9 cellular contexts compared by ENCODE assay signal in genomic region chrX:33434256-33435092, GRCh38.
A peak's percentile ranks its signal among the peaks of the same experiment; 100 is the strongest.
DNase-seq lines count a peak whose midpoint lies in the region; ATAC-seq and TF ChIP-seq lines count a peak whose summit lies in the region.
"Had no signal": no experiment of that assay in that cellular context is flagged by ENCODE, and none has a peak within 500 bp of the region (broad histone marks: within the 10 kb centered on the region; RNA-seq: fewer than 3 reads in every experiment).

No MANE protein-coding gene starts in this region.

- 0 out of 2 replicates have a peak, but pooled peaks have one; percentile 11 for TF ChIP-seq RAD21 in HCT116 (IDR thresholded peaks at IDR 0.05; ENCODE audit: low read depth)

- no TSS peak for BruUV-seq in HCT116 (replicated peaks; lab: Mats Ljungman, UMichigan)

- no peak for ATAC-seq in HCT116
- ATAC-seq in activated CD8-positive, alpha-beta memory T cell treated with anti-CD3 and anti-CD28 coated beads, Interleukin-2, amount 10 ng/mL, durations not matched to agents 7 days and 5 days = no peak
- no peak for ATAC-seq in GM19328 (IDR thresholded peaks at IDR 0.05; ENCODE audit: unreplicated experiment)
- ATAC-seq: stimulated activated effector memory CD8-positive, alpha-beta T cell treated with anti-CD3 and anti-CD28 coated beads, Interleukin-12 subunit alpha, Interleukin-12 subunit beta, amount 100 ng/mL, for 72 hours had no signal

- intact Hi-C loops in HCT116 (cut with micrococcal nuclease) = no loop called here

- no peak overlapping the region for H3K4me3 Mint-ChIP-seq in activated CD8-positive, alpha-beta memory T cell treated with anti-CD3 and anti-CD28 coated beads, Interleukin-2, amount 10 ng/mL, durations not matched to agents 7 days and 5 days
- no peak overlapping the region for H3K4me3 Mint-ChIP-seq in neural progenitor cell
- H3K4me3 Mint-ChIP-seq: stimulated activated effector memory CD8-positive, alpha-beta T cell treated with anti-CD3 and anti-CD28 coated beads, Interleukin-12 subunit alpha, Interleukin-12 subunit beta, amount 100 ng/mL, for 72 hours had no signal

- TF ChIP-seq POLR2A in HCT116 (IDR thresholded peaks at IDR 0.05; ENCODE audit: borderline replicate concordance, extremely low read depth, insufficient read depth, insufficient read length) = no peak

- H3K79me2 ChIP-seq in HCT116 (ENCODE audit: insufficient read depth, low read length) (no peaks in the 10 kb centered on the region), neural progenitor cell (ENCODE audit: low read depth) (no peaks in the 10 kb centered on the region)

- TF ChIP-seq CTCF in HCT116 (IDR thresholded peaks at IDR 0.05 in 2 of 3, conservative IDR thresholded peaks at IDR 0.05 in 1 of 3; ENCODE audit: borderline replicate concordance in 1 of 3, insufficient read depth in 1 of 3, low read depth in 2 of 3, low read length in 2 of 3) (peak in 2 of 3 experiments; percentile 41 to 57; a peak in 4 of 6 replicates), fibroblast of mammary gland (conservative IDR thresholded peaks at IDR 0.05; ENCODE audit: control insufficient read depth, insufficient read depth, low read depth, low read length) (peak; percentile 83), neural progenitor cell (IDR thresholded peaks at IDR 0.05) (peak; percentile 85)

- no peaks in the 10 kb centered on the region for H3K4me1 Mint-ChIP-seq in activated CD8-positive, alpha-beta memory T cell treated with anti-CD3 and anti-CD28 coated beads, Interleukin-2, amount 10 ng/mL, durations not matched to agents 7 days and 5 days
- no peaks in the 10 kb centered on the region for H3K4me1 Mint-ChIP-seq in neural progenitor cell
- H3K4me1 Mint-ChIP-seq: stimulated activated effector memory CD8-positive, alpha-beta T cell treated with anti-CD3 and anti-CD28 coated beads, Interleukin-12 subunit alpha, Interleukin-12 subunit beta, amount 100 ng/mL, for 72 hours had no signal

- H3F3A ChIP-seq in neural progenitor cell (ENCODE audit: low read depth) = no peaks in the 10 kb centered on the region

- H3K36me3 ChIP-seq in HCT116 (ENCODE audit: control insufficient read depth in 1 of 2, insufficient read depth in 2 of 2, low read length in 2 of 2) (no peaks in the 10 kb centered on the region), neural progenitor cell (no peaks in the 10 kb centered on the region)
- no peaks in the 10 kb centered on the region for H3K36me3 ChIP-seq in effector memory CD4-positive, alpha-beta T cell (ENCODE audit: control insufficient read depth, insufficient read depth, low read length)

- no peak overlapping the region for H3K27ac Mint-ChIP-seq in activated CD8-positive, alpha-beta memory T cell treated with anti-CD3 and anti-CD28 coated beads, Interleukin-2, amount 10 ng/mL, durations not matched to agents 7 days and 5 days
- no peak overlapping the region for H3K27ac Mint-ChIP-seq in neural progenitor cell
- H3K27ac Mint-ChIP-seq: stimulated activated effector memory CD8-positive, alpha-beta T cell treated with anti-CD3 and anti-CD28 coated beads, Interleukin-12 subunit alpha, Interleukin-12 subunit beta, amount 100 ng/mL, for 72 hours had no signal

- H3K36me3 Mint-ChIP-seq in activated CD8-positive, alpha-beta memory T cell treated with anti-CD3 and anti-CD28 coated beads, Interleukin-2, amount 10 ng/mL, durations not matched to agents 7 days and 5 days = no peaks in the 10 kb centered on the region
- H3K36me3 Mint-ChIP-seq in neural progenitor cell = no peaks in the 10 kb centered on the region
- H3K36me3 Mint-ChIP-seq: stimulated activated effector memory CD8-positive, alpha-beta T cell treated with anti-CD3 and anti-CD28 coated beads, Interleukin-12 subunit alpha, Interleukin-12 subunit beta, amount 100 ng/mL, for 72 hours had no signal

- H3K9me3 ChIP-seq in HCT116 (ENCODE audit: control insufficient read depth in 1 of 2, insufficient read depth in 1 of 2, low read depth in 1 of 2, low read length in 2 of 2) = no peaks in the 10 kb centered on the region
- H3K9me3 ChIP-seq in neural progenitor cell (ENCODE audit: low read depth) = no peaks in the 10 kb centered on the region
- H3K9me3 ChIP-seq in effector memory CD4-positive, alpha-beta T cell (ENCODE audit: control insufficient read depth, low read length) = no peaks in the 10 kb centered on the region

- H2AFZ ChIP-seq in HCT116 (ENCODE audit: low read depth, low read length, poor library complexity, severe bottlenecking) (no peak overlapping the region), neural progenitor cell (replicated peaks) (peak overlapping the region; percentile 87)

- H3K9ac ChIP-seq in HCT116 (ENCODE audit: low read length) (no peak overlapping the region), neural progenitor cell (no peak overlapping the region)

- DNase-seq in GDM1 (lab: John Stamatoyannopoulos, UW) = peak; percentile 5
- DNase-seq in HCT116 (ENCODE audit: low read depth, low spot score) = no peak
- DNase-seq in NCI-H345 treated with DMSO at 0.1 percent for 48 hours (lab: John Stamatoyannopoulos, UW; ENCODE audit: unreplicated experiment) = peak; percentile 25
- DNase-seq in activated CD8-positive, alpha-beta memory T cell treated with anti-CD3 and anti-CD28 coated beads, Interleukin-2, amount 10 ng/mL, durations not matched to agents 7 days and 5 days = peak; percentile 39
- DNase-seq in fibroblast of mammary gland (ENCODE audit: low read depth) = peak; percentile 45
- DNase-seq in neural progenitor cell (ENCODE audit: low spot score) = peak; percentile 77
- DNase-seq in effector memory CD4-positive, alpha-beta T cell = no peak

- H3K4me3 ChIP-seq in HCT116 (replicated peaks in 1 of 2; ENCODE audit: low read depth in 1 of 2, low read length in 2 of 2) = no peak overlapping the region
- no peak overlapping the region for H3K4me3 ChIP-seq in fibroblast of mammary gland (ENCODE audit: control insufficient read depth, low read depth, low read length)
- no peak overlapping the region for H3K4me3 ChIP-seq in neural progenitor cell
- no peak overlapping the region for H3K4me3 ChIP-seq in effector memory CD4-positive, alpha-beta T cell (ENCODE audit: insufficient read depth, low read depth, low read length, poor library complexity, severe bottlenecking)

- POLR2A ChIA-PET in HCT116 (lab: Charles Lee) = no interaction called here

- H4K20me1 ChIP-seq in HCT116 (ENCODE audit: insufficient read depth) (no peaks in the 10 kb centered on the region), neural progenitor cell (ENCODE audit: low read depth) (no peaks in the 10 kb centered on the region)

- H3K4me1 ChIP-seq in HCT116 (ENCODE audit: control insufficient read depth in 1 of 2, insufficient read depth in 2 of 2, low read length in 2 of 2) (no peaks in the 10 kb centered on the region), neural progenitor cell (no peaks in the 10 kb centered on the region)
- no peaks in the 10 kb centered on the region for H3K4me1 ChIP-seq in effector memory CD4-positive, alpha-beta T cell (ENCODE audit: control insufficient read depth, insufficient read depth, low read length, poor library complexity, severe bottlenecking)

- H3K4me2 ChIP-seq in HCT116 (ENCODE audit: low read length) (no peak overlapping the region), neural progenitor cell (no peak overlapping the region)

- RAD21 ChIA-PET in HCT116 (lab: Charles Lee; ENCODE audit: low non-redundant PET in 1 of 2, low total read pairs in 2 of 2, uncharacterized antibody in 2 of 2, unreplicated experiment in 2 of 2) = no interaction called here

- H3K9me3 Mint-ChIP-seq in activated CD8-positive, alpha-beta memory T cell treated with anti-CD3 and anti-CD28 coated beads, Interleukin-2, amount 10 ng/mL, durations not matched to agents 7 days and 5 days (ENCODE audit: low read depth) = no peaks in the 10 kb centered on the region
- H3K9me3 Mint-ChIP-seq in neural progenitor cell = peaks cover 3% of the 10 kb centered on the region

- H3K27ac ChIP-seq in HCT116 (ENCODE audit: low read depth, low read length) (no peak overlapping the region), neural progenitor cell (no peak overlapping the region)
- H3K27ac ChIP-seq in effector memory CD4-positive, alpha-beta T cell (ENCODE audit: insufficient read depth, low read length, poor library complexity, severe bottlenecking) = no peak overlapping the region

- H3K27me3 ChIP-seq in HCT116 (ENCODE audit: insufficient read depth, low read length) (no peaks in the 10 kb centered on the region), neural progenitor cell (no peaks in the 10 kb centered on the region)
- H3K27me3 ChIP-seq in effector memory CD4-positive, alpha-beta T cell (replicated peaks; ENCODE audit: control insufficient read depth, insufficient read depth, low read length, poor library complexity, severe bottlenecking) = no peaks in the 10 kb centered on the region

- H3K27me3 Mint-ChIP-seq in activated CD8-positive, alpha-beta memory T cell treated with anti-CD3 and anti-CD28 coated beads, Interleukin-2, amount 10 ng/mL, durations not matched to agents 7 days and 5 days = no peaks in the 10 kb centered on the region
- no peaks in the 10 kb centered on the region for H3K27me3 Mint-ChIP-seq in neural progenitor cell (ENCODE audit: insufficient read depth, low read depth)

- H3K9me2 ChIP-seq in HCT116 (ENCODE audit: insufficient read depth) = no peaks in the 10 kb centered on the region

- CTCF ChIA-PET in HCT116 (lab: Charles Lee) = no interaction called here
- CTCF ChIA-PET in activated CD8-positive, alpha-beta memory T cell treated with anti-CD3 and anti-CD28 coated beads, Interleukin-2, amount 10 ng/mL, durations not matched to agents 7 days and 5 days (lab: Charles Lee) = interaction anchor here (0.6 kb wide), 1 partner anchor 903 kb away, joined by 3 read pairs; no protein-coding TSS in a partner anchor

TF ChIP-seq in HCT116, 20 proteins besides CTCF, POLR2A, EP300 and RAD21 (continues in another document):
- TF ChIP-seq POLR2AphosphoS5 (IDR thresholded peaks at IDR 0.05; ENCODE audit: low read depth, low read length) = no peak
- TF ChIP-seq, protein P1, sequence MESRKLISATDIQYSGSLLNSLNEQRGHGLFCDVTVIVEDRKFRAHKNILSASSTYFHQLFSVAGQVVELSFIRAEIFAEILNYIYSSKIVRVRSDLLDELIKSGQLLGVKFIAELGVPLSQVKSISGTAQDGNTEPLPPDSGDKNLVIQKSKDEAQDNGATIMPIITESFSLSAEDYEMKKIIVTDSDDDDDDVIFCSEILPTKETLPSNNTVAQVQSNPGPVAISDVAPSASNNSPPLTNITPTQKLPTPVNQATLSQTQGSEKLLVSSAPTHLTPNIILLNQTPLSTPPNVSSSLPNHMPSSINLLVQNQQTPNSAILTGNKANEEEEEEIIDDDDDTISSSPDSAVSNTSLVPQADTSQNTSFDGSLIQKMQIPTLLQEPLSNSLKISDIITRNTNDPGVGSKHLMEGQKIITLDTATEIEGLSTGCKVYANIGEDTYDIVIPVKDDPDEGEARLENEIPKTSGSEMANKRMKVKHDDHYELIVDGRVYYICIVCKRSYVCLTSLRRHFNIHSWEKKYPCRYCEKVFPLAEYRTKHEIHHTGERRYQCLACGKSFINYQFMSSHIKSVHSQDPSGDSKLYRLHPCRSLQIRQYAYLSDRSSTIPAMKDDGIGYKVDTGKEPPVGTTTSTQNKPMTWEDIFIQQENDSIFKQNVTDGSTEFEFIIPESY (IDR thresholded peaks at IDR 0.05; ENCODE audit: extremely low read depth, insufficient replicate concordance, low read length) = no peak

Comparison
In these comparisons a context has a peak if more than half of its experiments do, and no peak if none do; other contexts are left out.
1. DNase-seq: peak in GDM1 (single experiment), NCI-H345 treated with DMSO at 0.1 percent for 48 hours (single experiment), activated CD8-positive, alpha-beta memory T cell treated with anti-CD3 and anti-CD28 coated beads, Interleukin-2, amount 10 ng/mL, durations not matched to agents 7 days and 5 days (single experiment), fibroblast of mammary gland (single experiment) and neural progenitor cell (single experiment); none in HCT116 (single experiment) and effector memory CD4-positive, alpha-beta T cell (0 of 3).
2. Peak in every context shown above with its lines, with median percentiles within 50 percentile points of each other: CTCF ChIP-seq.